Comparison of ENCODE assay signal across 8 cellular contexts in the genomic region with DNA sequence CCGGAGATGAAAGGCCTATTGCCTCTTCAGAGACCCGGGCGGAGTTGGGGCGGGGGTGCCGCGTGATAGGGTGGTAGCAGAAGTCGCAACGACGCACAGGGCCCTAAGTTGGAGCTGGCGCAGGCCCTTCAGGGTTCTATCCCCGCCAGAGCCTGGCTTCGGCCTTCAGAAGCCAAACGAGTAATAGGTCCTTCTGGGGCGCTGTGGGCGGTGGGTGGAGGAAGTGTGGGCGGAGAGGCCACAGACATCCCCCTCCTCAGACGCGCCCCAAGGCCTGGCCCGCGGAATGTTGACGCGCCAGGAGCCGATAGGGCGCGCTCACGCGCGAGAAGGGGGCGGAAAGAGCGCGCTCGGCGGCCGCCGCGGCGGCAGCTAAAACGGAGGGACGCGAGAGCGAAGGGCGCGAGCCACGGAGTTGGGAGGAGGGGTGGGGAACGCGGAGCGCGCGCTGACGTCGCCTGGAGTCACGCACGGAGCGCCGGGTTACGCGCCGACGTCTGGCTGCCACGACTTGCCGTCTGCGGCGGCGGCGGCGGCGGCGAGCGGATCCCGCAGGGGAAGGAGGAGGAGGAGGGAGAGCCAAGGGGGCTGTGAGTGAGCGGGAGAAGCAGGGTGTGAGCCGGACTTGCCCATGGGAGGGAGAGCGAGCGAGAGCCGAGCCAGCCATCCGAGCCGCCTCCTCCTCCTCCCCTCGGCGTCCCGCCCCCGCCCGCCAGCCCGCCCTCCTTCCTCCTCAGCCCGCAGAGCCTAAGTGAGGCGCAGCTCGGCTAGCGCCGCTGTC.
A peak's percentile ranks its signal among the peaks of the same experiment; 100 is the strongest.
DNase-seq lines count a peak whose midpoint lies in the region; ATAC-seq and TF ChIP-seq lines count a peak whose summit lies in the region.

No MANE protein-coding gene starts in this region.

- H3K27me3 ChIP-seq in HUES48 (ENCODE audit: control insufficient read depth, insufficient read depth, low read length) (peaks cover 84% of the 10 kb centered on the region), OCI-LY1 (ENCODE audit: insufficient read depth, low read length) (no peaks in the 10 kb centered on the region), mucosa of rectum (ENCODE audit: control insufficient read depth in 2 of 2, insufficient read depth in 2 of 2, low read length in 2 of 2) (peaks cover 0 to 3% of the 10 kb centered on the region in 2 donors)

- peak overlapping the region; percentile 82 for H3K4me2 ChIP-seq in OCI-LY1 (ENCODE audit: low read length)

- no peaks in the 10 kb centered on the region for H3K36me3 ChIP-seq in HUES48 (ENCODE audit: control insufficient read depth, insufficient read depth, low read length)
- H3K36me3 ChIP-seq in OCI-LY1 (ENCODE audit: insufficient read depth, low read length): no peaks in the 10 kb centered on the region
- H3K36me3 ChIP-seq in mucosa of rectum (ENCODE audit: control insufficient read depth in 2 of 2, insufficient read depth in 2 of 2, low read length in 2 of 2): no peaks in the 10 kb centered on the region

- peak overlapping the region; percentile 92 for H3K4me3 ChIP-seq in HUES48 (ENCODE audit: low read depth, low read length)
- H3K4me3 ChIP-seq in OCI-LY1 (ENCODE audit: low read depth, low read length, poor library complexity, severe bottlenecking): peak overlapping the region; percentile 79
- H3K4me3 ChIP-seq in mucosa of rectum (ENCODE audit: low read length in 2 of 2): peak overlapping the region; percentile 83 to 93

- DNase-seq in DMS 273 (lab: John Stamatoyannopoulos, UW; ENCODE audit: unreplicated experiment) (peak; percentile 96), activated T-cell treated with anti-CD3 and anti-CD28 coated beads for 4 hours (peak; percentile 83), epithelial cell of prostate (ENCODE audit: low read depth, low spot score) (peak; percentile 66)
- DNase-seq in stimulated activated CD8-positive, alpha-beta memory T cell treated with anti-CD3 and anti-CD28 coated beads, Interleukin-4, amount 100 ng/mL, for 4 hours (ENCODE audit: low read depth in 2 of 2, low spot score in 1 of 2): peak; percentile 74 to 87

- no peaks in the 10 kb centered on the region for H3K79me2 ChIP-seq in OCI-LY1 (ENCODE audit: insufficient read depth, low read length)

- H3F3A ChIP-seq in OCI-LY1 (ENCODE audit: insufficient read depth, low read length): no peaks in the 10 kb centered on the region; the same call in 1 of the 2 replicates

- ATAC-seq in GM21390 (IDR thresholded peaks at IDR 0.05; ENCODE audit: unreplicated experiment): peak; percentile 86

- H3K27ac ChIP-seq in HUES48 (ENCODE audit: low read depth, low read length): peak overlapping the region; percentile 82
- H3K27ac ChIP-seq in OCI-LY1 (ENCODE audit: low read depth, low read length, poor library complexity, severe bottlenecking): peak overlapping the region; percentile 37
- peak overlapping the region; percentile 83 for H3K27ac ChIP-seq in epithelial cell of prostate
- peak overlapping the region; percentile 95 to 98 for H3K27ac ChIP-seq in mucosa of rectum (ENCODE audit: low read depth in 2 of 2, low read length in 2 of 2)

- H3K9me2 ChIP-seq in OCI-LY1 (ENCODE audit: low read depth, low read length): no peaks in the 10 kb centered on the region

- H4K20me1 ChIP-seq in OCI-LY1 (ENCODE audit: insufficient read depth, low read length): no peaks in the 10 kb centered on the region

- peak overlapping the region; percentile 11; the same call in 1 of the 2 replicates for H2AFZ ChIP-seq in OCI-LY1 (ENCODE audit: low read length)

- no peaks in the 10 kb centered on the region for H3K9me3 ChIP-seq in HUES48 (ENCODE audit: control insufficient read depth, insufficient read depth, low read length)
- H3K9me3 ChIP-seq in OCI-LY1 (ENCODE audit: low read length): no peaks in the 10 kb centered on the region
- no peaks in the 10 kb centered on the region for H3K9me3 ChIP-seq in mucosa of rectum (ENCODE audit: control insufficient read depth in 2 of 2, low read length in 2 of 2)

- H3K4me1 ChIP-seq in HUES48 (ENCODE audit: control insufficient read depth, insufficient read depth, low read length) (peaks cover 38% of the 10 kb centered on the region), OCI-LY1 (ENCODE audit: insufficient read depth, low read length, severe bottlenecking) (peaks cover 24% of the 10 kb centered on the region), mucosa of rectum (ENCODE audit: control insufficient read depth in 2 of 2, insufficient read depth in 2 of 2, low read length in 2 of 2) (peaks cover 12 to 16% of the 10 kb centered on the region in 2 donors)

- H3K9ac ChIP-seq in HUES48 (ENCODE audit: low read depth, low read length): peak overlapping the region; percentile 59; the same call in 1 of the 2 replicates
- H3K9ac ChIP-seq in OCI-LY1 (ENCODE audit: low read length): peak overlapping the region; percentile 82
- H3K9ac ChIP-seq in mucosa of rectum (ENCODE audit: low read depth in 1 of 2, low read length in 2 of 2): peak overlapping the region; percentile 97

- peak; percentile 15; the same call in 1 of the 2 replicates for TF ChIP-seq CTCF in OCI-LY1 (IDR thresholded peaks at IDR 0.05; ENCODE audit: low read length)

Comparison
In these comparisons a context has a peak if more than half of its experiments do, and no peak if none do; other contexts are left out.
1. Peak in every context shown above with its lines: DNase-seq, ATAC-seq, H3K4me3 ChIP-seq and H3K27ac ChIP-seq.
2. H3K27ac ChIP-seq: peak in every context shown above with its lines; median percentile 96 in mucosa of rectum; 83 in epithelial cell of prostate; 82 in HUES48; 37 in OCI-LY1.